23 cellular contexts compared by ENCODE assay signal in the genomic region with DNA sequence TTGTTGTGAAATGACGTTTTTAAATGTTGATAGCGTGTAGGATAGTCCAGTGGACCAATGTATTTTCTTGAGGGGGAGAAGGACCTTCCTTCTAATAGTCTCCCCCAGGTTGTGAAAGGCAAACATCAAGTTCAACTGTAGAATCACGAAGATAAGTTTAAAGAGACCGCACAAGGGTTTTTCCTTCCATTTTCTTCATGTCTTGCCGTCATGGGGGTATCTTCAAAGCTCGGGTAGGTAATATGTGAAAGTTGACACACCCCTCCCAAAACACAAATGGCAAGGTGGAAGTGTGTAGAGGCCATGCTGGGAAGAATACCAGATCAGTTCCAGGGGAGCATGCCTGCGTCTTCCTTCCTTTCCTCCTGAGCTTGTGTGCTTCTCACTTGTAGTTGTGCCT.
"Had no signal": no experiment of that assay in that cellular context is flagged by ENCODE, and none has a peak within 500 bp of the region (broad histone marks: within the 10 kb centered on the region; RNA-seq: fewer than 3 reads in every experiment).

No MANE protein-coding gene starts in this region.

- H3K27me3 ChIP-seq: body of pancreas, heart right ventricle, suprapubic skin had no signal

- H3K27ac Mint-ChIP-seq: activated naive CD8-positive, alpha-beta T cell treated with anti-CD3 and anti-CD28 coated beads for 36 hours; dendritic cell treated with granulocyte-macrophage colony-stimulating factor and Interleukin-4, amounts not matched to agents 40 ng/mL and 50 ng/mL, for 4 days; stimulated activated naive CD8-positive, alpha-beta T cell treated with anti-CD3 and anti-CD28 coated beads, Interleukin-15, Interleukin-2, amounts not matched to agents 100 ng/mL and 50 ng/mL, for 24 hours; type B pancreatic cell had no signal

- DNase-seq: activated CD4-positive, alpha-beta T cell treated with anti-CD3 and anti-CD28 coated beads, Interleukin-2, amount 50 U/mL, for 1 hour; activated gamma-delta T cell; activated naive CD8-positive, alpha-beta T cell treated with anti-CD3 and anti-CD28 coated beads for 36 hours; activated T-cell treated with anti-CD3 and anti-CD28 coated beads, Interleukin-2, amount 50 U/mL, for 4 hours; amygdala; body of pancreas; effector memory CD4-positive, alpha-beta T cell; heart right ventricle; left colon; right cardiac atrium; stimulated activated CD4-positive, alpha-beta T cell treated with anti-CD3 and anti-CD28 coated beads, Interleukin-15, amount 100 ng/mL, for 24 hours; stimulated activated CD4-positive, alpha-beta T cell treated with anti-CD3 and anti-CD28 coated beads, Interleukin-4, amount 100 ng/mL, for 24 hours; T-helper 2 cell had no signal

- H3K4me3 Mint-ChIP-seq: activated naive CD8-positive, alpha-beta T cell treated with anti-CD3 and anti-CD28 coated beads for 36 hours; activated T-cell treated with anti-CD3 and anti-CD28 coated beads, Interleukin-2, amount 50 U/mL, for 4 hours; dendritic cell treated with granulocyte-macrophage colony-stimulating factor and Interleukin-4, amounts not matched to agents 40 ng/mL and 50 ng/mL, for 4 days; nephron; stimulated activated naive CD8-positive, alpha-beta T cell treated with anti-CD3 and anti-CD28 coated beads, Interleukin-15, Interleukin-2, amounts not matched to agents 100 ng/mL and 50 ng/mL, for 24 hours; type B pancreatic cell had no signal

- H3K27ac ChIP-seq: body of pancreas, heart right ventricle, prostate gland, suprapubic skin had no signal

- ATAC-seq: activated CD4-positive, CD25-positive, alpha-beta regulatory T cell treated with anti-CD3 and anti-CD28 coated beads, Interleukin-2, amount 50 U/mL, for 24 hours; activated T-cell treated with anti-CD3 and anti-CD28 coated beads, Interleukin-2, amount 50 U/mL, for 4 hours; body of pancreas; heart right ventricle; left colon; right cardiac atrium had no signal

- H3K4me3 ChIP-seq: body of pancreas, heart right ventricle, prostate gland, skin epidermis, suprapubic skin had no signal

- H3K36me3 ChIP-seq: heart right ventricle, prostate gland, suprapubic skin had no signal

- H3K27me3 Mint-ChIP-seq: activated naive CD8-positive, alpha-beta T cell treated with anti-CD3 and anti-CD28 coated beads for 36 hours; dendritic cell treated with granulocyte-macrophage colony-stimulating factor and Interleukin-4, amounts not matched to agents 40 ng/mL and 50 ng/mL, for 4 days; stimulated activated naive CD8-positive, alpha-beta T cell treated with anti-CD3 and anti-CD28 coated beads, Interleukin-15, Interleukin-2, amounts not matched to agents 100 ng/mL and 50 ng/mL, for 24 hours; type B pancreatic cell had no signal

- FAIRE-seq: frontal cortex, islet of Langerhans had no signal

- H3K9me3 Mint-ChIP-seq: type B pancreatic cell had no signal

- H3K9me3 ChIP-seq: body of pancreas, heart right ventricle, prostate gland, suprapubic skin had no signal
